Comparison of ENCODE assay signal across 31 cellular contexts in genomic region chr12:97659117-97659880, GRCh38.
"Had no signal": no experiment of that assay in that cellular context is flagged by ENCODE, and none has a peak within 500 bp of the region (broad histone marks: within the 10 kb centered on the region; RNA-seq: fewer than 3 reads in every experiment).

No MANE protein-coding gene starts in this region.

- H3K4me1 ChIP-seq: adrenal gland, body of pancreas, colonic mucosa, esophagus muscularis mucosa, foreskin keratinocyte, gastrocnemius medialis, heart left ventricle had no signal

- H3K4me2 ChIP-seq: hepatocyte had no signal

- ATAC-seq: activated CD8-positive, alpha-beta T cell treated with anti-CD3 and anti-CD28 coated beads for 36 hours; activated naive CD8-positive, alpha-beta T cell treated with anti-CD3 and anti-CD28 coated beads, Interleukin-2, amount 50 U/mL, for 24 hours; activated T-cell treated with anti-CD3 and anti-CD28 coated beads, Interleukin-2, amount 50 U/mL, for 4 hours; activated T-helper 17 cell treated with anti-CD3 and anti-CD28 coated beads, Interleukin-2, amount 50 U/mL, for 72 hours; body of pancreas; foreskin keratinocyte; gastrocnemius medialis; heart left ventricle had no signal

- H3K27me3 ChIP-seq: adrenal gland, body of pancreas, cardiac muscle cell, colonic mucosa, esophagus muscularis mucosa, foreskin keratinocyte, gastrocnemius medialis, heart left ventricle, hepatocyte had no signal

- DNase-seq: activated CD4-positive, alpha-beta T cell treated with anti-CD3 and anti-CD28 coated beads for 1 hour; activated CD4-positive, alpha-beta T cell treated with anti-CD3 and anti-CD28 coated beads for 4 hours; activated CD4-positive, alpha-beta T cell treated with anti-CD3 and anti-CD28 coated beads, Interleukin-2, amount 50 U/mL, for 1 hour; activated CD4-positive, alpha-beta T cell treated with anti-CD3 and anti-CD28 coated beads, Interleukin-2, amount 50 U/mL, for 48 hours; activated CD8-positive, alpha-beta memory T cell treated with anti-CD3 and anti-CD28 coated beads for 24 hours; activated CD8-positive, alpha-beta T cell treated with anti-CD3 and anti-CD28 coated beads for 36 hours; activated effector memory CD4-positive, alpha-beta T cell treated with Interleukin-2 at 50 U/mL for 16 hours; activated naive CD4-positive, alpha-beta T cell treated with anti-CD3 and anti-CD28 coated beads for 36 hours; activated naive CD8-positive, alpha-beta T cell treated with anti-CD3 and anti-CD28 coated beads for 36 hours; activated naive CD8-positive, alpha-beta T cell treated with anti-CD3 and anti-CD28 coated beads, Interleukin-2, amount 50 U/mL, for 24 hours; activated T-cell treated with anti-CD3 and anti-CD28 coated beads, Interleukin-2, amount 50 U/mL, for 4 hours; adrenal gland; amygdala; aorta; body of pancreas; central memory CD4-positive, alpha-beta T cell; cerebellar nuclear complex; colonic mucosa; dorsolateral prefrontal cortex; effector memory CD4-positive, alpha-beta T cell; endodermal cell; erythroblast; foreskin keratinocyte; gastrocnemius medialis; glutamatergic neuron; heart left ventricle; T-helper 2 cell had no signal

- H3K27ac ChIP-seq: adrenal gland, body of pancreas, cardiac muscle cell, colonic mucosa, dorsolateral prefrontal cortex, esophagus muscularis mucosa, foreskin keratinocyte, gastrocnemius medialis, heart left ventricle, hepatocyte had no signal

- H3K36me3 ChIP-seq: adrenal gland, cardiac muscle cell, colonic mucosa, esophagus muscularis mucosa, gastrocnemius medialis, heart left ventricle had no signal

- H3K4me3 ChIP-seq: adrenal gland, body of pancreas, cardiac muscle cell, colonic mucosa, dorsolateral prefrontal cortex, esophagus muscularis mucosa, gastrocnemius medialis, heart left ventricle, hepatocyte had no signal

- H2AFZ ChIP-seq: hepatocyte had no signal

- H3K9me3 ChIP-seq: adrenal gland, body of pancreas, colonic mucosa, esophagus muscularis mucosa, gastrocnemius medialis had no signal

- H3K79me2 ChIP-seq: hepatocyte had no signal
